Comparison of ENCODE assay signal across 11 cellular contexts in genomic region chr9:76650692-76651091, GRCh38.
DNase-seq lines count a peak whose midpoint lies in the region; ATAC-seq, FAIRE-seq and TF ChIP-seq lines count a peak whose summit lies in the region.
"Had no signal": no experiment of that assay in that cellular context is flagged by ENCODE, and none has a peak within 500 bp of the region (broad histone marks: within the 10 kb centered on the region; RNA-seq: fewer than 3 reads in every experiment).

No MANE protein-coding gene starts in this region.

- peak overlapping the region; percentile 76 for H3K27ac Mint-ChIP-seq in activated CD8-positive, alpha-beta T cell treated with anti-CD3 and anti-CD28 coated beads, Interleukin-2, amount 10 ng/mL, durations not matched to agents 7 days and 5 days

- ATAC-seq in heart right ventricle (no peak), left ventricle myocardium superior (no peak), HepG2 (no peak), GM21619 (IDR thresholded peaks at IDR 0.05; ENCODE audit: unreplicated experiment) (no peak), HG03108 (IDR thresholded peaks at IDR 0.05; ENCODE audit: unreplicated experiment) (no peak)
- no peak for ATAC-seq in activated CD8-positive, alpha-beta T cell treated with anti-CD3 and anti-CD28 coated beads, Interleukin-2, amount 10 ng/mL, durations not matched to agents 7 days and 5 days

- H3K4me1 ChIP-seq in heart right ventricle (peaks cover 0 to 61% (median 26%) of the 10 kb centered on the region in 9 donors), HepG2 (ENCODE audit: insufficient read depth, low read length) (no peaks in the 10 kb centered on the region)

- H3K27me3 Mint-ChIP-seq in activated CD8-positive, alpha-beta T cell treated with anti-CD3 and anti-CD28 coated beads, Interleukin-2, amount 10 ng/mL, durations not matched to agents 7 days and 5 days (ENCODE audit: low read depth): no peaks in the 10 kb centered on the region

- CTCF ChIA-PET in activated CD8-positive, alpha-beta T cell treated with anti-CD3 and anti-CD28 coated beads, Interleukin-2, amount 10 ng/mL, durations not matched to agents 7 days and 5 days (lab: Charles Lee): interaction anchor here (0.7 to 1.9 kb wide), 13 partner anchors 8 to 256 kb away, joined by 3 to 10 read pairs (median 4); partner anchors contain the start of gene GCNT1
- CTCF ChIA-PET in HepG2 (lab: Yijun Ruan, JAX; ENCODE audit: low intra/inter-chr PET ratio, low total read pairs): no interaction called here

- TF ChIP-seq POLR2A in HepG2 (IDR thresholded peaks at IDR 0.05; ENCODE audit: insufficient read depth in 1 of 2, low read depth in 2 of 2, low read length in 2 of 2): no peak

- H3K9me3 Mint-ChIP-seq in activated CD8-positive, alpha-beta T cell treated with anti-CD3 and anti-CD28 coated beads, Interleukin-2, amount 10 ng/mL, durations not matched to agents 7 days and 5 days (ENCODE audit: insufficient read depth): no peaks in the 10 kb centered on the region

- TF ChIP-seq CTCF in heart right ventricle (IDR thresholded peaks at IDR 0.05) (no peak), HepG2 (CRISPR knock-in tag; IDR thresholded peaks at IDR 0.05) (no peak)

- WGBS in heart right ventricle, 2 donors: 25 to 34% methylated on average over 2 of the region's 2 CpGs
- 26% methylated on average over 2 of the region's 2 CpGs for WGBS in HepG2 (ENCODE audit: low lambda C conversion rate)

- no peak overlapping the region for H3K4me2 ChIP-seq in HepG2 (ENCODE audit: low read depth, low read length)

- no peak for FAIRE-seq in HepG2 (lab: Jason Lieb, UNC)

- POLR2A ChIA-PET in activated CD8-positive, alpha-beta T cell treated with anti-CD3 and anti-CD28 coated beads, Interleukin-2, amount 10 ng/mL, durations not matched to agents 7 days and 5 days (lab: Charles Lee): interaction anchor here (1.0 to 1.5 kb wide), 2 partner anchors 192 to 257 kb away, joined by 3 to 7 read pairs; partner anchors contain the start of genes GCNT1 and RFK
- POLR2A ChIA-PET in HepG2 (lab: Yijun Ruan, JAX): no interaction called here

- no peaks in the 10 kb centered on the region for H3K79me2 ChIP-seq in HepG2 (ENCODE audit: insufficient read depth, low read length)

- H3K4me3 ChIP-seq in heart right ventricle: peak overlapping the region in 7 of 10 donors; percentile 27 to 47 (median 42)
- no peak overlapping the region for H3K4me3 ChIP-seq in HepG2 (replicated peaks in 1 of 3; ENCODE audit: insufficient read depth in 1 of 3, low read depth in 2 of 3, low read length in 3 of 3)

- H3K27ac ChIP-seq in heart right ventricle (peak overlapping the region in 8 of 10 donors; percentile 16 to 85 (median 46)), HepG2 (ENCODE audit: extremely low read length, insufficient read depth, low read length) (no peak overlapping the region)

- no peaks in the 10 kb centered on the region for H4K20me1 ChIP-seq in HepG2 (ENCODE audit: insufficient read depth, low read length)

- H3K4me3 Mint-ChIP-seq in activated CD8-positive, alpha-beta T cell treated with anti-CD3 and anti-CD28 coated beads, Interleukin-2, amount 10 ng/mL, durations not matched to agents 7 days and 5 days: peak overlapping the region; percentile 74

- H3K4me1 Mint-ChIP-seq in activated CD8-positive, alpha-beta T cell treated with anti-CD3 and anti-CD28 coated beads, Interleukin-2, amount 10 ng/mL, durations not matched to agents 7 days and 5 days (ENCODE audit: low read depth): peaks cover 51% of the 10 kb centered on the region

- no peaks in the 10 kb centered on the region for H3K36me3 ChIP-seq in heart right ventricle
- H3K36me3 ChIP-seq in HepG2 (replicated peaks in 1 of 2; ENCODE audit: control insufficient read depth in 1 of 2, insufficient read depth in 2 of 2, low read length in 2 of 2): no peaks in the 10 kb centered on the region

- DNase-seq in heart right ventricle (no peak), left ventricle myocardium superior (no peak), HepG2 (ENCODE audit: low spot score) (no peak), 8988T (no peak), SW 1271 (lab: John Stamatoyannopoulos, UW) (no peak)
- DNase-seq in activated CD8-positive, alpha-beta T cell treated with anti-CD3 and anti-CD28 coated beads, Interleukin-2, amount 10 ng/mL, durations not matched to agents 7 days and 5 days: no peak
- DNase-seq: activated CD4-positive, alpha-beta T cell treated with anti-CD3 and anti-CD28 coated beads for 1 hour; dorsolateral prefrontal cortex; stimulated activated CD4-positive, alpha-beta T cell treated with anti-CD3 and anti-CD28 coated beads, Interleukin-4, amount 100 ng/mL, for 4 hours had no signal

- intact Hi-C loops in heart right ventricle (cut with DNase I): loop anchor here in 1 of 10 donors (5.0 kb wide), 1 partner anchor 78 kb away; no protein-coding TSS in a partner anchor
- intact Hi-C loops in left ventricle myocardium superior (cut with micrococcal nuclease): no loop called here
- intact Hi-C loops in HepG2 (cut with micrococcal nuclease; ENCODE audit: unreplicated experiment): no loop called here

- in situ Hi-C loops in HepG2 (cut with HindIII; ENCODE audit: extremely low pct_ligation_motif_present, low pct_unique_long_range_greater_than_20kb): no loop called here

- H2AFZ ChIP-seq in HepG2 (ENCODE audit: low read length): no peak overlapping the region

- peaks cover 3% of the 10 kb centered on the region for H3K36me3 Mint-ChIP-seq in activated CD8-positive, alpha-beta T cell treated with anti-CD3 and anti-CD28 coated beads, Interleukin-2, amount 10 ng/mL, durations not matched to agents 7 days and 5 days (ENCODE audit: low read depth)

- TF ChIP-seq EP300 in HepG2 (IDR thresholded peaks at IDR 0.05; ENCODE audit: low read depth in 2 of 2, low read length in 2 of 2): no peak
- TF ChIP-seq EP300 in HepG2 (CRISPR knock-in tag; IDR thresholded peaks at IDR 0.05; ENCODE audit: borderline replicate concordance): no peak

- no peak for TF ChIP-seq RAD21 in HepG2 (CRISPR knock-in tag; IDR thresholded peaks at IDR 0.05)

- BruUV-seq in HepG2 (replicated peaks; lab: Mats Ljungman, UMichigan): no TSS peak

- H3K9ac ChIP-seq in HepG2 (ENCODE audit: insufficient read depth, low read depth, low read length): no peak overlapping the region

- no peaks in the 10 kb centered on the region for H3K27me3 ChIP-seq in heart right ventricle
- no peaks in the 10 kb centered on the region for H3K27me3 ChIP-seq in HepG2 (ENCODE audit: control insufficient read depth in 1 of 2, insufficient read depth in 2 of 2, low read length in 2 of 2)
- H3K27me3 ChIP-seq: dorsolateral prefrontal cortex had no signal

- H3K9me3 ChIP-seq in heart right ventricle (no peaks in the 10 kb centered on the region), HepG2 (ENCODE audit: low read length) (no peaks in the 10 kb centered on the region)

TF ChIP-seq in HepG2, 621 proteins besides CTCF, POLR2A, EP300 and RAD21:
- no peak for TF ChIP-seq FOXA1 (IDR thresholded peaks at IDR 0.05)
- TF ChIP-seq FOXA1 (CRISPR knock-in tag; IDR thresholded peaks at IDR 0.05): no peak
- TF ChIP-seq MAFK (conservative IDR thresholded peaks at IDR 0.05 in 1 of 2, IDR thresholded peaks at IDR 0.05 in 1 of 2; ENCODE audit: low read length in 2 of 2): peak; percentile 24 to 58; a peak in 3 of 4 replicates
- no peak for TF ChIP-seq SRY (CRISPR knock-in tag; IDR thresholded peaks at IDR 0.05)

Comparison
In these comparisons a context has a peak if more than half of its experiments do, and no peak if none do; other contexts are left out.
1. H3K4me3 ChIP-seq: peak in heart right ventricle (7 of 10); none in HepG2 (0 of 3).